1 cellular context compared by ENCODE assay signal in genomic region chr1:51313268-51313852, GRCh38.
TF ChIP-seq lines count a peak whose summit lies in the region.

No MANE protein-coding gene starts in this region.

TF ChIP-seq in HCT116, 20 proteins besides CTCF, POLR2A, EP300 and RAD21 (continued from another document):
- TF ChIP-seq REST (IDR thresholded peaks at IDR 0.05; ENCODE audit: low read depth), result no peak
- TF ChIP-seq EGR1 (IDR thresholded peaks at IDR 0.05; ENCODE audit: low read depth), result no peak
